ENCODE assay signal across 1 cellular context in the genomic region with DNA sequence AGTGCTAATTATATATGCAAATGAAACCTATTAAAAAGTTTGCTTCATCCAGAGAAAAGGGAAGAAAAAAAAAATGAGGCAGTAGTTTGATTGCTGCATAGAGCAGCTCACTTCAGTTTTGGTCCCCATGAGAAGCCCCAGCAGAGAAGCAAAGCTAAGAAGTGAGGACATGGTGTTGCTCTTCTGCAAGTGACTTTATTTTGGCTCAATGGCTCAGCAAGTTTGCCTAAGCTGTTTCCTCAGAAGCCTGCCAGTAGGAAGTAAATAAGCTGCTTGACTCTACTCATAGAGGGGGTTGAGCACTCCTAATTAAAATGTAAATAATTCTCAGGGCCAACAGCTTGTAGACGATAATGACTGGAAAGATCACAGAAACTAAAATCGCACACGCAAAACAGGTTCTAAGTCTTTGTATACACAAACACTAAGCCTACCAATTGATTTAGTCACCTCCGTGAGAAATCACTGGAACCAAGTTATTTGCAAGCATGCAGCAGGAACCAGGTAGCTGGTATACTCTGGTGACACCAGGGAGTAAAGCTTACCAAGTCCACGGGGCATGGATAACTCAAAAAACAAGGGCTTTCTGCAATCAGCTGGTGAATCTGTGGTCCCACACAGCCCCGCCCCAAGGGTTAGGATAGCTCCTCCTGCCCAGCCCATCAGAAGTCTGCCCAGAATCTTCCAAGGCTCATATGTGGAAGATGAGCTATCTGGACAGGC.
TF ChIP-seq lines count a peak whose summit lies in the region.

No MANE protein-coding gene starts in this region.

TF ChIP-seq in HepG2, 621 proteins besides CTCF, POLR2A, EP300 and RAD21 (continued from another document and continues in another):
- TF ChIP-seq, protein P1, sequence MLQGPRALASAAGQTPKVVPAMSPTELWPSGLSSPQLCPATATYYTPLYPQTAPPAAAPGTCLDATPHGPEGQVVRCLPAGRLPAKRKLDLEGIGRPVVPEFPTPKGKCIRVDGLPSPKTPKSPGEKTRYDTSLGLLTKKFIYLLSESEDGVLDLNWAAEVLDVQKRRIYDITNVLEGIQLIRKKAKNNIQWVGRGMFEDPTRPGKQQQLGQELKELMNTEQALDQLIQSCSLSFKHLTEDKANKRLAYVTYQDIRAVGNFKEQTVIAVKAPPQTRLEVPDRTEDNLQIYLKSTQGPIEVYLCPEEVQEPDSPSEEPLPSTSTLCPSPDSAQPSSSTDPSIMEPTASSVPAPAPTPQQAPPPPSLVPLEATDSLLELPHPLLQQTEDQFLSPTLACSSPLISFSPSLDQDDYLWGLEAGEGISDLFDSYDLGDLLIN (CRISPR knock-in tag; IDR thresholded peaks at IDR 0.05; ENCODE audit: borderline replicate concordance) = no peak
- TF ChIP-seq SIN3B (IDR thresholded peaks at IDR 0.05; ENCODE audit: low read length) (no peak), ZNF510 (CRISPR knock-in tag; IDR thresholded peaks at IDR 0.05; ENCODE audit: low read depth) (no peak), SP5 (CRISPR knock-in tag; IDR thresholded peaks at IDR 0.05; ENCODE audit: borderline replicate concordance, low read depth) (no peak), ZNF672 (CRISPR knock-in tag; IDR thresholded peaks at IDR 0.05) (no peak), MTA3 (CRISPR knock-in tag; IDR thresholded peaks at IDR 0.05) (no peak), KDM5B (CRISPR knock-in tag; IDR thresholded peaks at IDR 0.05; ENCODE audit: borderline replicate concordance) (no peak), ZNF570 (CRISPR knock-in tag; IDR thresholded peaks at IDR 0.05; ENCODE audit: borderline replicate concordance) (no peak), HDAC2 (CRISPR knock-in tag; IDR thresholded peaks at IDR 0.05) (no peak), MLLT10 (CRISPR knock-in tag; IDR thresholded peaks at IDR 0.05) (no peak), KLF15 (CRISPR knock-in tag; IDR thresholded peaks at IDR 0.05; ENCODE audit: borderline replicate concordance) (no peak), FOXP1 (IDR thresholded peaks at IDR 0.05) (peak; percentile 44; the same call in 1 of the 2 replicates), FOXP1 (CRISPR knock-in tag; IDR thresholded peaks at IDR 0.05) (peak; percentile 76), SOX13 (IDR thresholded peaks at IDR 0.05) (no peak), SOX13 (CRISPR knock-in tag; conservative IDR thresholded peaks at IDR 0.05 in 1 of 2, IDR thresholded peaks at IDR 0.05 in 1 of 2) (0 out of 4 replicates have a peak, but pooled peaks of 1 of the 2 experiments have one; percentile 4), RFXANK (CRISPR knock-in tag; IDR thresholded peaks at IDR 0.05) (no peak), REL (CRISPR knock-in tag; conservative IDR thresholded peaks at IDR 0.05) (0 out of 2 replicates have a peak, but pooled peaks have one; percentile 1), ZNF12 (CRISPR knock-in tag; IDR thresholded peaks at IDR 0.05) (no peak), ERF (CRISPR knock-in tag; IDR thresholded peaks at IDR 0.05) (no peak), ZNF138 (CRISPR knock-in tag; IDR thresholded peaks at IDR 0.05; ENCODE audit: low read depth) (no peak), ZNF598 (CRISPR knock-in tag; IDR thresholded peaks at IDR 0.05; ENCODE audit: borderline replicate concordance) (no peak), DR1 (CRISPR knock-in tag; IDR thresholded peaks at IDR 0.05) (no peak), GABPA (IDR thresholded peaks at IDR 0.05; ENCODE audit: low read depth, low read length) (no peak), GABPA (CRISPR knock-in tag; IDR thresholded peaks at IDR 0.05; ENCODE audit: low read depth) (no peak), GATAD1 (CRISPR knock-in tag; IDR thresholded peaks at IDR 0.05) (0 out of 2 replicates have a peak, but pooled peaks have one; percentile 10), ZBTB8A (CRISPR knock-in tag; IDR thresholded peaks at IDR 0.05; ENCODE audit: borderline replicate concordance, low read depth) (no peak), ZFY (CRISPR knock-in tag; IDR thresholded peaks at IDR 0.05) (no peak), POLR2AphosphoS5 (IDR thresholded peaks at IDR 0.05; ENCODE audit: low read depth, low read length) (no peak), ATAD3A (CRISPR knock-in tag; IDR thresholded peaks at IDR 0.05) (no peak), JUN (CRISPR knock-in tag; IDR thresholded peaks at IDR 0.05) (no peak; the same call in 1 of the 2 replicates), ZNF430 (CRISPR knock-in tag; IDR thresholded peaks at IDR 0.05) (no peak), ZFP90 (CRISPR knock-in tag; IDR thresholded peaks at IDR 0.05; ENCODE audit: borderline replicate concordance) (0 out of 2 replicates have a peak, but pooled peaks have one; percentile 22), KLF12 (CRISPR knock-in tag; IDR thresholded peaks at IDR 0.05; ENCODE audit: borderline replicate concordance) (no peak), TRIM24 (CRISPR knock-in tag; IDR thresholded peaks at IDR 0.05) (no peak), RORA (CRISPR knock-in tag; IDR thresholded peaks at IDR 0.05) (no peak), SRSF4 (IDR thresholded peaks at IDR 0.05; ENCODE audit: low read depth, low read length, poor library complexity, severe bottlenecking) (no peak), RXRB (CRISPR knock-in tag; IDR thresholded peaks at IDR 0.05; ENCODE audit: borderline replicate concordance) (no peak), ZNF788 (CRISPR knock-in tag; IDR thresholded peaks at IDR 0.05; ENCODE audit: borderline replicate concordance) (no peak), SALL2 (CRISPR knock-in tag; IDR thresholded peaks at IDR 0.05) (no peak)
- TF ChIP-seq, protein P2, sequence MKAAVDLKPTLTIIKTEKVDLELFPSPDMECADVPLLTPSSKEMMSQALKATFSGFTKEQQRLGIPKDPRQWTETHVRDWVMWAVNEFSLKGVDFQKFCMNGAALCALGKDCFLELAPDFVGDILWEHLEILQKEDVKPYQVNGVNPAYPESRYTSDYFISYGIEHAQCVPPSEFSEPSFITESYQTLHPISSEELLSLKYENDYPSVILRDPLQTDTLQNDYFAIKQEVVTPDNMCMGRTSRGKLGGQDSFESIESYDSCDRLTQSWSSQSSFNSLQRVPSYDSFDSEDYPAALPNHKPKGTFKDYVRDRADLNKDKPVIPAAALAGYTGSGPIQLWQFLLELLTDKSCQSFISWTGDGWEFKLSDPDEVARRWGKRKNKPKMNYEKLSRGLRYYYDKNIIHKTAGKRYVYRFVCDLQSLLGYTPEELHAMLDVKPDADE (CRISPR knock-in tag; IDR thresholded peaks at IDR 0.05) = no peak
- TF ChIP-seq, protein P3, sequence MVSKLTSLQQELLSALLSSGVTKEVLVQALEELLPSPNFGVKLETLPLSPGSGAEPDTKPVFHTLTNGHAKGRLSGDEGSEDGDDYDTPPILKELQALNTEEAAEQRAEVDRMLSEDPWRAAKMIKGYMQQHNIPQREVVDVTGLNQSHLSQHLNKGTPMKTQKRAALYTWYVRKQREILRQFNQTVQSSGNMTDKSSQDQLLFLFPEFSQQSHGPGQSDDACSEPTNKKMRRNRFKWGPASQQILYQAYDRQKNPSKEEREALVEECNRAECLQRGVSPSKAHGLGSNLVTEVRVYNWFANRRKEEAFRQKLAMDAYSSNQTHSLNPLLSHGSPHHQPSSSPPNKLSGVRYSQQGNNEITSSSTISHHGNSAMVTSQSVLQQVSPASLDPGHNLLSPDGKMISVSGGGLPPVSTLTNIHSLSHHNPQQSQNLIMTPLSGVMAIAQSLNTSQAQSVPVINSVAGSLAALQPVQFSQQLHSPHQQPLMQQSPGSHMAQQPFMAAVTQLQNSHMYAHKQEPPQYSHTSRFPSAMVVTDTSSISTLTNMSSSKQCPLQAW (CRISPR knock-in tag; IDR thresholded peaks at IDR 0.05) = 0 out of 2 replicates have a peak, but pooled peaks have one; percentile 21
- TF ChIP-seq, protein P4, sequence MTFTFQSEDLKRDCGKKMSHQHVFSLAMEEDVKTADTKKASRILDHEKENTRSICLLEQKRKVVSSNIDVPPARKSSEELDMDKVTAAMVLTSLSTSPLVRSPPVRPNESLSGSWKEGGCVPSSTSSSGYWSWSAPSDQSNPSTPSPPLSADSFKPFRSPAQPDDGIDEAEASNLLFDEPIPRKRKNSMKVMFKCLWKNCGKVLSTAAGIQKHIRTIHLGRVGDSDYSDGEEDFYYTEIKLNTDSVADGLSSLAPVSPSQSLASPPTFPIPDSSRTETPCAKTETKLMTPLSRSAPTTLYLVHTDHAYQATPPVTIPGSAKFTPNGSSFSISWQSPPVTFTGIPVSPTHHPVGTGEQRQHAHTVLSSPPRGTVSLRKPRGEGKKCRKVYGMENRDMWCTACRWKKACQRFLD (CRISPR knock-in tag; IDR thresholded peaks at IDR 0.05; ENCODE audit: borderline replicate concordance) = no peak
- TF ChIP-seq, protein P5, sequence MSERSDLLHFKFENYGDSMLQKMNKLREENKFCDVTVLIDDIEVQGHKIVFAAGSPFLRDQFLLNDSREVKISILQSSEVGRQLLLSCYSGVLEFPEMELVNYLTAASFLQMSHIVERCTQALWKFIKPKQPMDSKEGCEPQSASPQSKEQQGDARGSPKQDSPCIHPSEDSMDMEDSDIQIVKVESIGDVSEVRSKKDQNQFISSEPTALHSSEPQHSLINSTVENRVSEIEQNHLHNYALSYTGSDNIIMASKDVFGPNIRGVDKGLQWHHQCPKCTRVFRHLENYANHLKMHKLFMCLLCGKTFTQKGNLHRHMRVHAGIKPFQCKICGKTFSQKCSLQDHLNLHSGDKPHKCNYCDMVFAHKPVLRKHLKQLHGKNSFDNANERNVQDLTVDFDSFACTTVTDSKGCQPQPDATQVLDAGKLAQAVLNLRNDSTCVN (CRISPR knock-in tag; IDR thresholded peaks at IDR 0.05; ENCODE audit: borderline replicate concordance) = no peak
- TF ChIP-seq, protein P6, sequence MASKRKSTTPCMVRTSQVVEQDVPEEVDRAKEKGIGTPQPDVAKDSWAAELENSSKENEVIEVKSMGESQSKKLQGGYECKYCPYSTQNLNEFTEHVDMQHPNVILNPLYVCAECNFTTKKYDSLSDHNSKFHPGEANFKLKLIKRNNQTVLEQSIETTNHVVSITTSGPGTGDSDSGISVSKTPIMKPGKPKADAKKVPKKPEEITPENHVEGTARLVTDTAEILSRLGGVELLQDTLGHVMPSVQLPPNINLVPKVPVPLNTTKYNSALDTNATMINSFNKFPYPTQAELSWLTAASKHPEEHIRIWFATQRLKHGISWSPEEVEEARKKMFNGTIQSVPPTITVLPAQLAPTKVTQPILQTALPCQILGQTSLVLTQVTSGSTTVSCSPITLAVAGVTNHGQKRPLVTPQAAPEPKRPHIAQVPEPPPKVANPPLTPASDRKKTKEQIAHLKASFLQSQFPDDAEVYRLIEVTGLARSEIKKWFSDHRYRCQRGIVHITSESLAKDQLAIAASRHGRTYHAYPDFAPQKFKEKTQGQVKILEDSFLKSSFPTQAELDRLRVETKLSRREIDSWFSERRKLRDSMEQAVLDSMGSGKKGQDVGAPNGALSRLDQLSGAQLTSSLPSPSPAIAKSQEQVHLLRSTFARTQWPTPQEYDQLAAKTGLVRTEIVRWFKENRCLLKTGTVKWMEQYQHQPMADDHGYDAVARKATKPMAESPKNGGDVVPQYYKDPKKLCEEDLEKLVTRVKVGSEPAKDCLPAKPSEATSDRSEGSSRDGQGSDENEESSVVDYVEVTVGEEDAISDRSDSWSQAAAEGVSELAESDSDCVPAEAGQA (IDR thresholded peaks at IDR 0.05; ENCODE audit: low read depth) = no peak
- TF ChIP-seq, protein P6 (CRISPR knock-in tag; IDR thresholded peaks at IDR 0.05; ENCODE audit: borderline replicate concordance) = no peak
- TF ChIP-seq, protein P7, sequence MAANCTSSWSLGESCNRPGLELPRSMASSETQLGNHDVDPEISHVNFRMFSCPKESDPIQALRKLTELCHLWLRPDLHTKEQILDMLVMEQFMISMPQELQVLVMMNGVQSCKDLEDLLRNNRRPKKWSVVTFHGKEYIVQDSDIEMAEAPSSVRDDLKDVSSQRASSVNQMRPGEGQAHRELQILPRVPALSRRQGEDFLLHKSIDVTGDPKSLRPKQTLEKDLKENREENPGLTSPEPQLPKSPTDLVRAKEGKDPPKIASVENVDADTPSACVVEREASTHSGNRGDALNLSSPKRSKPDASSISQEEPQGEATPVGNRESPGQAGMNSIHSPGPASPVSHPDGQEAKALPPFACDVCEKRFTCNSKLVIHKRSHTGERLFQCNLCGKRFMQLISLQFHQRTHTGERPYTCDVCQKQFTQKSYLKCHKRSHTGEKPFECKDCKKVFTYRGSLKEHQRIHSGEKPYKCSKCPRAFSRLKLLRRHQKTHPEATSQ (CRISPR knock-in tag; IDR thresholded peaks at IDR 0.05; ENCODE audit: borderline replicate concordance) = no peak
- TF ChIP-seq, protein P8, sequence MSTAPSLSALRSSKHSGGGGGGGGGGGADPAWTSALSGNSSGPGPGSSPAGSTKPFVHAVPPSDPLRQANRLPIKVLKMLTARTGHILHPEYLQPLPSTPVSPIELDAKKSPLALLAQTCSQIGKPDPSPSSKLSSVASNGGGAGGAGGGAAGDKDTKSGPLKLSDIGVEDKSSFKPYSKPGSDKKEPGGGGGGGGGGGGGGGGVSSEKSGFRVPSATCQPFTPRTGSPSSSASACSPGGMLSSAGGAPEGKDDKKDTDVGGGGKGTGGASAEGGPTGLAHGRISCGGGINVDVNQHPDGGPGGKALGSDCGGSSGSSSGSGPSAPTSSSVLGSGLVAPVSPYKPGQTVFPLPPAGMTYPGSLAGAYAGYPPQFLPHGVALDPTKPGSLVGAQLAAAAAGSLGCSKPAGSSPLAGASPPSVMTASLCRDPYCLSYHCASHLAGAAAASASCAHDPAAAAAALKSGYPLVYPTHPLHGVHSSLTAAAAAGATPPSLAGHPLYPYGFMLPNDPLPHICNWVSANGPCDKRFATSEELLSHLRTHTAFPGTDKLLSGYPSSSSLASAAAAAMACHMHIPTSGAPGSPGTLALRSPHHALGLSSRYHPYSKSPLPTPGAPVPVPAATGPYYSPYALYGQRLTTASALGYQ (CRISPR knock-in tag; IDR thresholded peaks at IDR 0.05) = peak; percentile 9; the same call in 1 of the 2 replicates
